In genomic region chr6:43146228-43146627, GRCh38 we compare ENCODE assay signal across 28 cellular contexts.
"Had no signal": no experiment of that assay in that cellular context is flagged by ENCODE, and none has a peak within 500 bp of the region (broad histone marks: within the 10 kb centered on the region; RNA-seq: fewer than 3 reads in every experiment).

No MANE protein-coding gene starts in this region.

- H3K27ac Mint-ChIP-seq: activated CD4-positive, alpha-beta memory T cell treated with anti-CD3 and anti-CD28 coated beads for 36 hours; activated CD4-positive, alpha-beta T cell treated with anti-CD3 and anti-CD28 coated beads, Interleukin-2, amount 10 ng/mL, durations not matched to agents 24 days and 14 days; activated naive CD4-positive, alpha-beta T cell treated with anti-CD3 and anti-CD28 coated beads for 36 hours; activated naive CD8-positive, alpha-beta T cell treated with anti-CD3 and anti-CD28 coated beads for 36 hours; activated T-helper 1 cell treated with anti-CD3 and anti-CD28 coated beads, Interleukin-12 subunit alpha, Interleukin-12 subunit beta, Interleukin-2, Interleukin-4 antibody, amounts not matched to agents 30 ng/mL and 10 ng/mL and 1 ng/mL, durations not matched to agents 14 hours and 24 hours and 36 hours; dendritic cell treated with granulocyte-macrophage colony-stimulating factor and Interleukin-4, amounts not matched to agents 40 ng/mL and 50 ng/mL, for 4 days; endodermal cell; memory B cell; natural killer cell; stimulated activated naive B cell treated with anti-CD40 and anti-IgM and Interleukin-4, amounts not matched to agents 10 μg/mL and 1 μg/mL and 100 μg/mL, for 72 hours had no signal

- H3K27ac ChIP-seq: adrenal gland, breast epithelium, esophagus muscularis mucosa, heart left ventricle, suprapubic skin, tibial artery, upper lobe of right lung had no signal

- H3K4me3 ChIP-seq: adrenal gland, breast epithelium, esophagus muscularis mucosa, heart left ventricle, suprapubic skin, tibial artery, upper lobe of right lung had no signal

- H3K36me3 Mint-ChIP-seq: activated CD4-positive, alpha-beta memory T cell treated with anti-CD3 and anti-CD28 coated beads for 36 hours; activated naive CD8-positive, alpha-beta T cell treated with anti-CD3 and anti-CD28 coated beads for 36 hours; memory B cell; natural killer cell; stimulated activated naive B cell treated with anti-CD40 and anti-IgM and Interleukin-4, amounts not matched to agents 10 μg/mL and 1 μg/mL and 100 μg/mL, for 72 hours had no signal

- H3K36me3 ChIP-seq: adrenal gland, esophagus muscularis mucosa, heart left ventricle, upper lobe of right lung had no signal

- H3K27me3 Mint-ChIP-seq: activated CD4-positive, alpha-beta memory T cell treated with anti-CD3 and anti-CD28 coated beads for 36 hours; activated naive CD8-positive, alpha-beta T cell treated with anti-CD3 and anti-CD28 coated beads for 36 hours; dendritic cell treated with granulocyte-macrophage colony-stimulating factor and Interleukin-4, amounts not matched to agents 40 ng/mL and 50 ng/mL, for 4 days; stimulated activated naive B cell treated with anti-CD40 and anti-IgM and Interleukin-4, amounts not matched to agents 10 μg/mL and 1 μg/mL and 100 μg/mL, for 72 hours had no signal

- H3K9me3 Mint-ChIP-seq: activated CD4-positive, alpha-beta memory T cell treated with anti-CD3 and anti-CD28 coated beads for 36 hours; activated CD4-positive, alpha-beta T cell treated with anti-CD3 and anti-CD28 coated beads, Interleukin-2, amount 10 ng/mL, durations not matched to agents 24 days and 14 days; activated naive CD4-positive, alpha-beta T cell treated with anti-CD3 and anti-CD28 coated beads for 36 hours; activated naive CD8-positive, alpha-beta T cell treated with anti-CD3 and anti-CD28 coated beads for 36 hours; activated T-helper 1 cell treated with anti-CD3 and anti-CD28 coated beads, Interleukin-12 subunit alpha, Interleukin-12 subunit beta, Interleukin-2, Interleukin-4 antibody, amounts not matched to agents 30 ng/mL and 10 ng/mL and 1 ng/mL, durations not matched to agents 14 hours and 24 hours and 36 hours; dendritic cell treated with granulocyte-macrophage colony-stimulating factor and Interleukin-4, amounts not matched to agents 40 ng/mL and 50 ng/mL, for 4 days; endodermal cell; memory B cell; natural killer cell; stimulated activated naive B cell treated with anti-CD40 and anti-IgM and Interleukin-4, amounts not matched to agents 10 μg/mL and 1 μg/mL and 100 μg/mL, for 72 hours had no signal

- FAIRE-seq: small intestine had no signal

- H3K27me3 ChIP-seq: adrenal gland, breast epithelium, esophagus muscularis mucosa, foreskin keratinocyte, heart left ventricle, suprapubic skin, tibial artery, upper lobe of right lung had no signal

- H3K9me3 ChIP-seq: adrenal gland, breast epithelium, esophagus muscularis mucosa, heart left ventricle, suprapubic skin, tibial artery, upper lobe of right lung had no signal

- ATAC-seq: activated CD4-positive, CD25-positive, alpha-beta regulatory T cell treated with anti-CD3 and anti-CD28 coated beads, Interleukin-2, amount 50 U/mL, for 24 hours; foreskin keratinocyte; heart left ventricle; natural killer cell; sciatic nerve; stimulated activated naive B cell treated with anti-CD40 and anti-IgM and Interleukin-4, amounts not matched to agents 10 μg/mL and 1 μg/mL and 100 μg/mL, for 72 hours; upper lobe of right lung had no signal

- DNase-seq: activated CD4-positive, alpha-beta memory T cell treated with anti-CD3 and anti-CD28 coated beads for 36 hours; activated CD4-positive, alpha-beta T cell treated with anti-CD3 and anti-CD28 coated beads, Interleukin-2, amount 10 ng/mL, durations not matched to agents 24 days and 14 days; activated CD8-positive, alpha-beta memory T cell treated with anti-CD3 and anti-CD28 coated beads, Interleukin-2, amount 50 U/mL, for 4 hours; activated effector memory CD4-positive, alpha-beta T cell treated with anti-CD3 and anti-CD28 coated beads, Interleukin-2, amount 50 U/mL, for 16 hours; activated naive CD4-positive, alpha-beta T cell treated with anti-CD3 and anti-CD28 coated beads for 36 hours; activated naive CD8-positive, alpha-beta T cell treated with anti-CD3 and anti-CD28 coated beads for 36 hours; activated T-cell treated with anti-CD3 and anti-CD28 coated beads, Interleukin-2, amount 50 U/mL, for 1 hour; adrenal gland; central memory CD4-positive, alpha-beta T cell; endodermal cell; foreskin keratinocyte; hypothalamus; natural killer cell; small intestine; stimulated activated CD4-positive, alpha-beta T cell treated with anti-CD3 and anti-CD28 coated beads, Interleukin-1b, Interleukin-23, amount 100 ng/mL, for 48 hours; stimulated activated naive B cell treated with anti-CD40 and anti-IgM and Interleukin-4, amounts not matched to agents 10 μg/mL and 1 μg/mL and 100 μg/mL, for 72 hours; T-helper 1 cell; tibial artery; upper lobe of right lung had no signal

- H3K4me3 Mint-ChIP-seq: activated CD4-positive, alpha-beta memory T cell treated with anti-CD3 and anti-CD28 coated beads for 36 hours; activated CD4-positive, alpha-beta T cell treated with anti-CD3 and anti-CD28 coated beads, Interleukin-2, amount 10 ng/mL, durations not matched to agents 24 days and 14 days; activated naive CD4-positive, alpha-beta T cell treated with anti-CD3 and anti-CD28 coated beads for 36 hours; activated naive CD8-positive, alpha-beta T cell treated with anti-CD3 and anti-CD28 coated beads for 36 hours; activated T-helper 1 cell treated with anti-CD3 and anti-CD28 coated beads, Interleukin-12 subunit alpha, Interleukin-12 subunit beta, Interleukin-2, Interleukin-4 antibody, amounts not matched to agents 30 ng/mL and 10 ng/mL and 1 ng/mL, durations not matched to agents 14 hours and 24 hours and 36 hours; dendritic cell treated with granulocyte-macrophage colony-stimulating factor and Interleukin-4, amounts not matched to agents 40 ng/mL and 50 ng/mL, for 4 days; endodermal cell; memory B cell; natural killer cell; stimulated activated naive B cell treated with anti-CD40 and anti-IgM and Interleukin-4, amounts not matched to agents 10 μg/mL and 1 μg/mL and 100 μg/mL, for 72 hours had no signal
